In genomic region chr5:148145916-148146315, GRCh38 we compare ENCODE assay signal across 1 cellular context.
TF ChIP-seq lines count a peak whose summit lies in the region.

No MANE protein-coding gene starts in this region.

TF ChIP-seq in IMR-90, 13 proteins besides CTCF, POLR2A, EP300 and RAD21:
- TF ChIP-seq ELK1 (IDR thresholded peaks at IDR 0.05; ENCODE audit: borderline replicate concordance, low read depth, low read length) (no peak), RFX5 (IDR thresholded peaks at IDR 0.05; ENCODE audit: low read depth, low read length) (no peak), USF2 (IDR thresholded peaks at IDR 0.05; ENCODE audit: low read depth, low read length) (no peak), MAZ (IDR thresholded peaks at IDR 0.05; ENCODE audit: borderline replicate concordance, low read depth, low read length) (no peak), FOS (IDR thresholded peaks at IDR 0.05; ENCODE audit: low read depth, low read length) (no peak), RCOR1 (IDR thresholded peaks at IDR 0.05; ENCODE audit: insufficient replicate concordance, low read length) (no peak), CHD1 (IDR thresholded peaks at IDR 0.05; ENCODE audit: low read depth, low read length) (no peak), MXI1 (IDR thresholded peaks at IDR 0.05; ENCODE audit: borderline replicate concordance, low read depth, low read length) (no peak), SMC3 (IDR thresholded peaks at IDR 0.05; ENCODE audit: low read depth, low read length) (no peak), BHLHE40 (IDR thresholded peaks at IDR 0.05; ENCODE audit: low read depth, low read length) (no peak), CEBPB (IDR thresholded peaks at IDR 0.05; ENCODE audit: low read depth, low read length) (no peak), MAFK (IDR thresholded peaks at IDR 0.05; ENCODE audit: low read depth, low read length) (no peak), NFE2L2 (IDR thresholded peaks at IDR 0.05; ENCODE audit: low read depth, low read length) (no peak)
